Comparison of ENCODE assay signal across 13 cellular contexts in genomic region chr6:24408719-24409410, GRCh38. TPM values are rescaled to one million over a fixed set of nuclear protein-coding genes. Genes with fewer than 3 reads are reported as not detected.
A peak's percentile ranks its signal among the peaks of the same experiment; 100 is the strongest.
DNase-seq lines count a peak whose midpoint lies in the region; ATAC-seq, FAIRE-seq and TF ChIP-seq lines count a peak whose summit lies in the region.
"Had no signal": no experiment of that assay in that cellular context is flagged by ENCODE, and none has a peak within 500 bp of the region (broad histone marks: within the 10 kb centered on the region; RNA-seq: fewer than 3 reads in every experiment).

No MANE protein-coding gene starts in this region.

- H3K27me3 ChIP-seq in uterus: no peaks in the 10 kb centered on the region

- no peaks in the 10 kb centered on the region for H3K27me3 Mint-ChIP-seq in chondrocyte (ENCODE audit: low read depth)
- H3K27me3 Mint-ChIP-seq: activated CD4-positive, alpha-beta memory T cell treated with anti-CD3 and anti-CD28 coated beads for 36 hours had no signal

- H3K4me3 ChIP-seq in uterus: no peak overlapping the region
- H3K4me3 ChIP-seq: thoracic aorta had no signal

- peak; percentile 96 for ATAC-seq in GM19351 (IDR thresholded peaks at IDR 0.05; ENCODE audit: unreplicated experiment)
- peak; percentile 91 for ATAC-seq in HG02642 (IDR thresholded peaks at IDR 0.05; ENCODE audit: poor library complexity, unreplicated experiment)
- peak; percentile 79 for ATAC-seq in HG03439 (IDR thresholded peaks at IDR 0.05; ENCODE audit: unreplicated experiment)
- no peak for ATAC-seq in left ventricle myocardium superior

- TF ChIP-seq CTCF in chondrocyte (IDR thresholded peaks at IDR 0.05): no peak
- no peak for TF ChIP-seq CTCF in uterus (IDR thresholded peaks at IDR 0.05)

- peak; percentile 22 for DNase-seq in GM12892 (ENCODE audit: insufficient read length)
- DNase-seq in NCI-H524 (lab: John Stamatoyannopoulos, UW): no peak
- no peak for DNase-seq in left ventricle myocardium superior
- no peak for DNase-seq in chondrocyte (ENCODE audit: low spot score)
- DNase-seq in uterus: no peak
- DNase-seq: activated CD4-positive, alpha-beta memory T cell treated with anti-CD3 and anti-CD28 coated beads for 36 hours; effector CD8-positive, alpha-beta T cell had no signal

- TF ChIP-seq POLR2A in GM12892 (IDR thresholded peaks at IDR 0.05; ENCODE audit: low read depth, low read length) (no peak), uterus (IDR thresholded peaks at IDR 0.05) (no peak)

- no peak overlapping the region for H3K27ac Mint-ChIP-seq in chondrocyte (ENCODE audit: unreplicated experiment)
- H3K27ac Mint-ChIP-seq: activated CD4-positive, alpha-beta memory T cell treated with anti-CD3 and anti-CD28 coated beads for 36 hours had no signal

- no peaks in the 10 kb centered on the region for H3K4me1 ChIP-seq in uterus

- intact Hi-C loops in left ventricle myocardium superior (cut with micrococcal nuclease) (no loop called here), uterus (cut with DNase I; ENCODE audit: low total_unique reads) (no loop called here)

- H3K9me3 Mint-ChIP-seq in chondrocyte (ENCODE audit: low read depth): no peaks in the 10 kb centered on the region
- H3K9me3 Mint-ChIP-seq: activated CD4-positive, alpha-beta memory T cell treated with anti-CD3 and anti-CD28 coated beads for 36 hours had no signal

- no peaks in the 10 kb centered on the region for H3K9me3 ChIP-seq in uterus
- H3K9me3 ChIP-seq: thoracic aorta had no signal

- peaks cover 0 to 3% of the 10 kb centered on the region in 2 donors for H3K36me3 ChIP-seq in uterus

- no peak overlapping the region for H3K4me3 Mint-ChIP-seq in chondrocyte (ENCODE audit: unreplicated experiment)
- H3K4me3 Mint-ChIP-seq: activated CD4-positive, alpha-beta memory T cell treated with anti-CD3 and anti-CD28 coated beads for 36 hours had no signal

- H3K27ac ChIP-seq in uterus: no peak overlapping the region
- H3K27ac ChIP-seq: parathyroid adenoma, thoracic aorta had no signal

- peak; percentile 84 for FAIRE-seq in GM12892 (lab: Jason Lieb, UNC)

- H3K36me3 Mint-ChIP-seq in chondrocyte (ENCODE audit: low read depth): peaks cover 10% of the 10 kb centered on the region

- H3K4me1 Mint-ChIP-seq in chondrocyte (ENCODE audit: low read depth): peaks cover 9% of the 10 kb centered on the region

RNA-seq across cellular contexts. Expression of gene MRS2, which starts 6.1 kb away (rescaled TPM):
- polyA plus RNA-seq in GM12892 (2012; ENCODE audit: missing spikeins): 19.7 TPM
- total RNA-seq in left ventricle myocardium superior (44.3 TPM), chondrocyte (16.0 to 18.0 TPM (median 16.5 TPM) in 3 replicates), uterus (10 to 100 TPM in 3 of 4 donors, 1 to 10 TPM in 1; 3.8 to 31.9 (median 16.5) TPM)

RNA-seq across cellular contexts. Expression of gene DCDC2, which starts 51.0 kb away (rescaled TPM):
- polyA plus RNA-seq in GM12892 (2012; ENCODE audit: missing spikeins): not detected
- total RNA-seq in left ventricle myocardium superior (not detected), chondrocyte (0.15 to 0.30 TPM in 2 of 3 replicates, not detected in the other), uterus (1 to 10 TPM in 2 of 4 donors, not detected in 2; 1.0 to 7.4 TPM)
- total RNA-seq: T-helper 1 cell treated with Interleukin-12 subunit alpha and Interleukin-12 subunit beta and Interleukin-4 antibody, amounts not matched to agents 30 ng/mL and 1 ng/mL, for 36 hours; thoracic aorta had no signal
